ENCODE assay signal across 1 cellular context in the genomic region with DNA sequence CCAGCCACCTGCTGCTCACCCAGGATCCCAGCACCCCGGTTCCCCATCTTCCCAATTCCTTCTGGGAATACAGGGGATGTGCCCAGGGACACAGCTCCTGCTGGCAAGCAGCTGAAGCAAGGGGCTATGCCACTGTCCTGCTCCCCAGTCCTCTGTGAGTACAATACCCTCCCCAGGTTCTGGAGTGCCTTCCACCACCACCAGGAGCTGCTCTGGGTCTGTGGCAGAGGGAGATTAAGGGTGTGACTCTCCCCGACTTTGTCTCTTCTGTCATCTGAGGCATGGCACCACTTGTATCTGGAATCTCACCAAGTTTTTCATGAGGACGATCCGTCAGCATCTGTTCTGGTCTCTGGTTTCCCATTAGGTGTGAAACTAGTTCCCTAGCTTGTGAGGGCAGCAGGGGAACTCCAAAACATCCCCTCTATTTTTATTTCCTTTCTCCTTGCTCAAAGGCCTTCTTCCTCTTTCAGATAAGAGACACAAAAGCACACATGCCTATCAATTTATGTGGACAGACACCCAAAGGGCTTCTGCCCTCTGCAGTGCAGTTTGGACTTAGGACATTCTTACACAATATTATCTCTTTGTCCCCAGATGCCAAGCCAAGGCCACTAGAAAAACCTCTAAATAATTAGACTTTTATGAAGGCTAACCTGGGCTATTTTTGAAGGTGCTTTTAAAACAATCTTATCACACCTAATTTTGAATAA.
TF ChIP-seq lines count a peak whose summit lies in the region.

No MANE protein-coding gene starts in this region.

TF ChIP-seq in liver, 16 proteins besides CTCF, POLR2A, EP300 and RAD21 (continued from another document):
- TF ChIP-seq ATF3 (IDR thresholded peaks at IDR 0.05): peak; percentile 76
- TF ChIP-seq, protein P1, sequence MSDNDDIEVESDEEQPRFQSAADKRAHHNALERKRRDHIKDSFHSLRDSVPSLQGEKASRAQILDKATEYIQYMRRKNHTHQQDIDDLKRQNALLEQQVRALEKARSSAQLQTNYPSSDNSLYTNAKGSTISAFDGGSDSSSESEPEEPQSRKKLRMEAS (IDR thresholded peaks at IDR 0.05): peak; percentile 82
- peak; percentile 86 for TF ChIP-seq ZBTB33 (IDR thresholded peaks at IDR 0.05)
- TF ChIP-seq HNF4G (IDR thresholded peaks at IDR 0.05): peak; percentile 97
- TF ChIP-seq TAF1 (conservative IDR thresholded peaks at IDR 0.05): no peak
- TF ChIP-seq EGR1 (IDR thresholded peaks at IDR 0.05; ENCODE audit: low read depth in 2 of 2): no peak
- TF ChIP-seq GABPA (IDR thresholded peaks at IDR 0.05 in 1 of 2, conservative IDR thresholded peaks at IDR 0.05 in 1 of 2): peak in 1 of 2 donors; percentile 43
- peak; percentile 41 for TF ChIP-seq FOXA1 (IDR thresholded peaks at IDR 0.05)
- TF ChIP-seq SP1 (IDR thresholded peaks at IDR 0.05): peak; percentile 96
- peak; percentile 100 for TF ChIP-seq HNF4A (conservative IDR thresholded peaks at IDR 0.05)
- peak; percentile 82 to 93 for TF ChIP-seq JUND (IDR thresholded peaks at IDR 0.05)
- TF ChIP-seq, protein P2, sequence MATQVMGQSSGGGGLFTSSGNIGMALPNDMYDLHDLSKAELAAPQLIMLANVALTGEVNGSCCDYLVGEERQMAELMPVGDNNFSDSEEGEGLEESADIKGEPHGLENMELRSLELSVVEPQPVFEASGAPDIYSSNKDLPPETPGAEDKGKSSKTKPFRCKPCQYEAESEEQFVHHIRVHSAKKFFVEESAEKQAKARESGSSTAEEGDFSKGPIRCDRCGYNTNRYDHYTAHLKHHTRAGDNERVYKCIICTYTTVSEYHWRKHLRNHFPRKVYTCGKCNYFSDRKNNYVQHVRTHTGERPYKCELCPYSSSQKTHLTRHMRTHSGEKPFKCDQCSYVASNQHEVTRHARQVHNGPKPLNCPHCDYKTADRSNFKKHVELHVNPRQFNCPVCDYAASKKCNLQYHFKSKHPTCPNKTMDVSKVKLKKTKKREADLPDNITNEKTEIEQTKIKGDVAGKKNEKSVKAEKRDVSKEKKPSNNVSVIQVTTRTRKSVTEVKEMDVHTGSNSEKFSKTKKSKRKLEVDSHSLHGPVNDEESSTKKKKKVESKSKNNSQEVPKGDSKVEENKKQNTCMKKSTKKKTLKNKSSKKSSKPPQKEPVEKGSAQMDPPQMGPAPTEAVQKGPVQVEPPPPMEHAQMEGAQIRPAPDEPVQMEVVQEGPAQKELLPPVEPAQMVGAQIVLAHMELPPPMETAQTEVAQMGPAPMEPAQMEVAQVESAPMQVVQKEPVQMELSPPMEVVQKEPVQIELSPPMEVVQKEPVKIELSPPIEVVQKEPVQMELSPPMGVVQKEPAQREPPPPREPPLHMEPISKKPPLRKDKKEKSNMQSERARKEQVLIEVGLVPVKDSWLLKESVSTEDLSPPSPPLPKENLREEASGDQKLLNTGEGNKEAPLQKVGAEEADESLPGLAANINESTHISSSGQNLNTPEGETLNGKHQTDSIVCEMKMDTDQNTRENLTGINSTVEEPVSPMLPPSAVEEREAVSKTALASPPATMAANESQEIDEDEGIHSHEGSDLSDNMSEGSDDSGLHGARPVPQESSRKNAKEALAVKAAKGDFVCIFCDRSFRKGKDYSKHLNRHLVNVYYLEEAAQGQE (IDR thresholded peaks at IDR 0.05): peak; percentile 56
- TF ChIP-seq NR2F2 (IDR thresholded peaks at IDR 0.05): peak; percentile 92
TF ChIP-seq in liver: peak in this region for 14.
